In genomic region chr13:47897411-47898050, GRCh38 we compare ENCODE assay signal across 18 cellular contexts.
DNase-seq lines count a peak whose midpoint lies in the region; ATAC-seq and TF ChIP-seq lines count a peak whose summit lies in the region.
"Had no signal": no experiment of that assay in that cellular context is flagged by ENCODE, and none has a peak within 500 bp of the region (broad histone marks: within the 10 kb centered on the region; RNA-seq: fewer than 3 reads in every experiment).

No MANE protein-coding gene starts in this region.

- H3K9me3 ChIP-seq in sigmoid colon, result peaks cover 0 to 2% (median 0%) of the 10 kb centered on the region in 4 donors
- H3K9me3 ChIP-seq: neutrophil, stomach had no signal

- H3K27me3 ChIP-seq in brain microvascular endothelial cell (replicated peaks), result no peaks in the 10 kb centered on the region
- no peaks in the 10 kb centered on the region for H3K27me3 ChIP-seq in sigmoid colon
- H3K27me3 ChIP-seq: neutrophil, stomach had no signal

- no peaks in the 10 kb centered on the region for H3K4me1 ChIP-seq in sigmoid colon
- H3K4me1 ChIP-seq: stomach had no signal

- DNase-seq in SIG-M5 treated with dmso at 0.1 percent for 504 hours (lab: John Stamatoyannopoulos, UW; ENCODE audit: unreplicated experiment) (peak; percentile 13), SIG-M5 (lab: John Stamatoyannopoulos, UW) (no peak), brain microvascular endothelial cell (peak; percentile 54), iPS-NIHi7 (ENCODE audit: extremely low spot score) (peak; percentile 46), NCI-H82 (lab: John Stamatoyannopoulos, UW) (no peak), sigmoid colon (no peak), germinal center (ENCODE audit: low spot score) (no peak)
- DNase-seq: 8988T; activated B cell treated with CpG ODN at 0.5 μM for 24 hours; activated CD8-positive, alpha-beta memory T cell treated with anti-CD3 and anti-CD28 coated beads, Interleukin-2, amount 50 U/mL, for 48 hours; cerebellar nuclear complex; hippocampal formation; NCI-H2227 treated with DMSO at 0.1 percent for 48 hours; stomach had no signal

- in situ Hi-C loops in brain microvascular endothelial cell (cut with HindIII; ENCODE audit: low pct_ligation_motif_present, low sequenced_read_pairs), result no loop called here

- no peak for TF ChIP-seq EP300 in sigmoid colon (IDR thresholded peaks at IDR 0.05)

- TF ChIP-seq CTCF in brain microvascular endothelial cell (IDR thresholded peaks at IDR 0.05; ENCODE audit: low read depth, low read length, missing control alignments) (no peak), sigmoid colon (IDR thresholded peaks at IDR 0.05) (no peak)

- H3K27ac ChIP-seq in brain microvascular endothelial cell (peak overlapping the region; percentile 17), sigmoid colon (no peak overlapping the region)
- H3K27ac ChIP-seq: neutrophil, stomach had no signal

- ATAC-seq in GM21528 (IDR thresholded peaks at IDR 0.05; ENCODE audit: low FRiP score, unreplicated experiment), result no peak
- ATAC-seq: activated naive CD4-positive, alpha-beta T cell treated with anti-CD3 and anti-CD28 coated beads, Interleukin-2, amount 50 U/mL, for 72 hours had no signal

- H3K36me3 ChIP-seq in brain microvascular endothelial cell (replicated peaks) (no peaks in the 10 kb centered on the region), sigmoid colon (peaks cover 0 to 9% (median 0%) of the 10 kb centered on the region in 4 donors)
- H3K36me3 ChIP-seq: neutrophil had no signal

- H3K4me3 ChIP-seq in brain microvascular endothelial cell (ENCODE audit: low read depth, low read length) (no peak overlapping the region), sigmoid colon (no peak overlapping the region)
- H3K4me3 ChIP-seq: lung, stomach had no signal

- intact Hi-C loops in sigmoid colon (cut with DNase I), result no loop called here

- WGBS in sigmoid colon, 2 donors, result 90 to 94% methylated on average over 2 of the region's 2 CpGs

- no peak for TF ChIP-seq POLR2A in sigmoid colon (IDR thresholded peaks at IDR 0.05)

Comparison
In these comparisons a context has a peak if more than half of its experiments do, and no peak if none do; other contexts are left out.
1. DNase-seq: peak in SIG-M5 treated with dmso at 0.1 percent for 504 hours (single experiment), brain microvascular endothelial cell (single experiment) and iPS-NIHi7 (single experiment); none in SIG-M5 (single experiment), NCI-H82 (single experiment), sigmoid colon (single experiment) and germinal center (single experiment).